In genomic region chr16:70395345-70395901, GRCh38 we compare ENCODE assay signal across 8 cellular contexts. TPM values are rescaled to one million over a fixed set of nuclear protein-coding genes. Genes with fewer than 3 reads are reported as not detected.
DNase-seq lines count a peak whose midpoint lies in the region; ATAC-seq and TF ChIP-seq lines count a peak whose summit lies in the region.

No MANE protein-coding gene starts in this region.

- in situ Hi-C loops in HAP-1 (cut with MboI; ENCODE audit: low sequenced_read_pairs), result loop anchor here (10.0 kb wide), 1 partner anchor 259 kb away; no protein-coding TSS in a partner anchor

- CTCF ChIA-PET in SK-N-SH (lab: Yijun Ruan, JAX), result interaction anchor here (0.9 to 4.1 kb wide), 15 partner anchors 13 to 259 kb away, joined by 3 to 25 read pairs (median 4); partner anchors contain the start of gene FCSK

- H4K20me1 ChIP-seq in SK-N-SH (ENCODE audit: insufficient read depth), result no peaks in the 10 kb centered on the region; the same call in 1 of the 2 replicates

- no peaks in the 10 kb centered on the region for H3K27me3 Mint-ChIP-seq in activated naive CD8-positive, alpha-beta T cell treated with anti-CD3 and anti-CD28 coated beads for 36 hours

- no peak overlapping the region for H3K27ac Mint-ChIP-seq in activated naive CD8-positive, alpha-beta T cell treated with anti-CD3 and anti-CD28 coated beads for 36 hours

- H3K9ac ChIP-seq in SK-N-SH, result no peak overlapping the region

- TF ChIP-seq RAD21 in SK-N-SH (IDR thresholded peaks at IDR 0.05; ENCODE audit: low read length), result peak; percentile 76

- H3F3A ChIP-seq in SK-N-SH (replicated peaks; ENCODE audit: insufficient read depth), result no peaks in the 10 kb centered on the region

- H3K4me2 ChIP-seq in SK-N-SH, result no peak overlapping the region

- POLR2A ChIA-PET in SK-N-SH (lab: Yijun Ruan, JAX), result interaction anchor here (0.7 to 1.6 kb wide), 2 partner anchors 14 to 128 kb away, joined by 4 to 5 read pairs; partner anchors contain the start of gene COG4

- peak; percentile 76 for TF ChIP-seq CTCF in SK-N-SH (IDR thresholded peaks at IDR 0.05)
- TF ChIP-seq CTCF in spleen (IDR thresholded peaks at IDR 0.05 in 8 of 11, conservative IDR thresholded peaks at IDR 0.05 in 3 of 11), result peak; percentile 48 to 88 (median 79)

- no peaks in the 10 kb centered on the region for H3K4me1 ChIP-seq in HAP-1
- peaks cover 0 to 15% of the 10 kb centered on the region in 2 experiments; a peak in 1 of 4 replicates for H3K4me1 ChIP-seq in SK-N-SH (ENCODE audit: control insufficient read depth in 1 of 2, insufficient read depth in 2 of 2, low read depth in 1 of 2, low read length in 1 of 2)
- H3K4me1 ChIP-seq in right cardiac atrium (ENCODE audit: control insufficient read depth, insufficient read depth, low read length), result peaks cover 10% of the 10 kb centered on the region
- H3K4me1 ChIP-seq in spleen, result peaks cover 0 to 32% (median 6%) of the 10 kb centered on the region in 6 donors

- peaks cover 9% of the 10 kb centered on the region; the same call in 1 of the 2 replicates for H3K36me3 ChIP-seq in HAP-1 (replicated peaks)
- peaks cover 15 to 19% of the 10 kb centered on the region in 2 experiments for H3K36me3 ChIP-seq in SK-N-SH (replicated peaks in 1 of 2; ENCODE audit: control insufficient read depth in 1 of 2, insufficient read depth in 2 of 2, low read length in 1 of 2)
- peaks cover 0 to 95% (median 43%) of the 10 kb centered on the region in 6 donors for H3K36me3 ChIP-seq in spleen

- WGBS in SK-N-SH (ENCODE audit: low lambda C conversion rate), result 81% methylated on average over 8 of the region's 8 CpGs
- WGBS in right cardiac atrium, result 64% methylated on average over 8 of the region's 8 CpGs
- WGBS in spleen, 5 donors, result 60 to 80% (median 65%) methylated on average over 6 to 8 of the region's 8 CpGs

- H3K27ac ChIP-seq in SK-N-SH (ENCODE audit: low read depth in 2 of 2, low read length in 1 of 2), result no peak overlapping the region; a peak in 1 of 4 replicates
- H3K27ac ChIP-seq in right cardiac atrium (ENCODE audit: low read length), result no peak overlapping the region
- H3K27ac ChIP-seq in spleen, result peak overlapping the region in 2 of 8 donors; percentile 24 to 51

- H2AFZ ChIP-seq in SK-N-SH (ENCODE audit: low read depth), result no peak overlapping the region

- H3K9me3 ChIP-seq in HAP-1, result no peaks in the 10 kb centered on the region
- H3K9me3 ChIP-seq in SK-N-SH, result no peaks in the 10 kb centered on the region
- no peaks in the 10 kb centered on the region for H3K9me3 ChIP-seq in right cardiac atrium (ENCODE audit: control insufficient read depth, low read length)
- no peaks in the 10 kb centered on the region for H3K9me3 ChIP-seq in spleen

- TF ChIP-seq POLR2A in spleen (IDR thresholded peaks at IDR 0.05), result no peak

- no peaks in the 10 kb centered on the region for H3K36me3 Mint-ChIP-seq in activated naive CD8-positive, alpha-beta T cell treated with anti-CD3 and anti-CD28 coated beads for 36 hours

- H3K9me2 ChIP-seq in SK-N-SH, result no peaks in the 10 kb centered on the region

- ATAC-seq in right cardiac atrium (peak; percentile 49 to 68), HG03469 (IDR thresholded peaks at IDR 0.05; ENCODE audit: unreplicated experiment) (no peak), GM21381 (IDR thresholded peaks at IDR 0.05; ENCODE audit: unreplicated experiment) (no peak)

- no peak overlapping the region for H3K4me3 Mint-ChIP-seq in activated naive CD8-positive, alpha-beta T cell treated with anti-CD3 and anti-CD28 coated beads for 36 hours

- no peak for TF ChIP-seq EP300 in SK-N-SH (IDR thresholded peaks at IDR 0.05; ENCODE audit: borderline replicate concordance in 1 of 2, low read depth in 1 of 2, low read length in 1 of 2)

- H3K4me3 ChIP-seq in HAP-1 (no peak overlapping the region), SK-N-SH (ENCODE audit: low read depth in 2 of 2, low read length in 1 of 2) (peak overlapping the region in 1 of 2 experiments; percentile 29; a peak in 1 of 4 replicates), right cardiac atrium (ENCODE audit: low read length) (no peak overlapping the region), spleen (no peak overlapping the region)

- peaks cover 3% of the 10 kb centered on the region for H3K4me1 Mint-ChIP-seq in activated naive CD8-positive, alpha-beta T cell treated with anti-CD3 and anti-CD28 coated beads for 36 hours

- DNase-seq in COR-L47 (lab: John Stamatoyannopoulos, UW) (peak; percentile 4), HAP-1 (ENCODE audit: low spot score in 2 of 2) (peak; percentile 34 to 85), SK-N-SH (peak; percentile 83), right cardiac atrium (peak; percentile 70 to 86 (median 83)), spleen (peak; percentile 94)
- peak; percentile 71 for DNase-seq in activated naive CD8-positive, alpha-beta T cell treated with anti-CD3 and anti-CD28 coated beads for 36 hours

- peaks cover 5% of the 10 kb centered on the region; the same call in 1 of the 2 replicates for H3K79me2 ChIP-seq in SK-N-SH (ENCODE audit: insufficient read depth)

- H3K9me3 Mint-ChIP-seq in activated naive CD8-positive, alpha-beta T cell treated with anti-CD3 and anti-CD28 coated beads for 36 hours, result no peaks in the 10 kb centered on the region

- intact Hi-C loops in right cardiac atrium (cut with DNase I), result loop anchor here in 2 of 4 donors (10.0 kb wide), 1 partner anchor 79 kb away; no protein-coding TSS in a partner anchor
- intact Hi-C loops in spleen (cut with DNase I; ENCODE audit: low total_unique reads), result no loop called here

- no peaks in the 10 kb centered on the region for H3K27me3 ChIP-seq in HAP-1 (ENCODE audit: low read depth)
- H3K27me3 ChIP-seq in SK-N-SH (ENCODE audit: insufficient read depth), result no peaks in the 10 kb centered on the region
- H3K27me3 ChIP-seq in right cardiac atrium (ENCODE audit: control insufficient read depth, insufficient read depth), result no peaks in the 10 kb centered on the region
- no peaks in the 10 kb centered on the region for H3K27me3 ChIP-seq in spleen (replicated peaks in 1 of 7)

TF ChIP-seq in SK-N-SH, 30 proteins besides CTCF, POLR2A, EP300 and RAD21:
- TF ChIP-seq ELF1 (IDR thresholded peaks at IDR 0.05) (no peak), SMC3 (IDR thresholded peaks at IDR 0.05; ENCODE audit: low read depth, low read length) (peak; percentile 74)

RNA-seq across cellular contexts. Expression of gene ST3GAL2, which starts 43.5 kb away (rescaled TPM):
- polyA plus RNA-seq in SK-N-SH (2012; rRNA removed), result 11.4 and 19.9 TPM in 2 replicates
- polyA plus RNA-seq in SK-N-SH (2012; cell fraction: cytosol; rRNA removed), result 6.6 and 13.1 TPM in 2 replicates
- 13.6 and 16.1 TPM in 2 replicates for polyA plus RNA-seq in SK-N-SH (2012; cell fraction: nucleus; rRNA removed)
- total RNA-seq in activated naive CD8-positive, alpha-beta T cell treated with anti-CD3 and anti-CD28 coated beads for 36 hours, result 10 to 100 TPM; 21.5 to 23.3 TPM
- total RNA-seq in right cardiac atrium, result 10 to 100 TPM; 15.4 to 21.3 (median 19.9) TPM
- 13.3 TPM for polyA plus RNA-seq in right cardiac atrium
- total RNA-seq in spleen, result 10 to 100 TPM; 33.1 to 66.9 (median 48.1) TPM
- 10 to 100 TPM in 1 of 3 donors, 1 to 10 TPM in 2; 5.2 to 16.5 (median 7.2) TPM for polyA plus RNA-seq in spleen

RNA-seq across cellular contexts. Expression of gene DDX19A, which starts 48.7 kb away (rescaled TPM):
- polyA plus RNA-seq in SK-N-SH (2012; rRNA removed) (56.0 and 61.1 TPM in 2 replicates), right cardiac atrium (18.4 TPM), spleen (10 to 100 TPM; 13.3 to 21.1 (median 14.3) TPM)
- 50.2 and 54.3 TPM in 2 replicates for polyA plus RNA-seq in SK-N-SH (2012; cell fraction: cytosol; rRNA removed)
- polyA plus RNA-seq in SK-N-SH (2012; cell fraction: nucleus; rRNA removed), result 50.3 and 61.2 TPM in 2 replicates
- 10 to 100 TPM; 67.4 to 72.1 TPM for total RNA-seq in activated naive CD8-positive, alpha-beta T cell treated with anti-CD3 and anti-CD28 coated beads for 36 hours
- total RNA-seq in right cardiac atrium (10 to 100 TPM; 23.0 to 26.2 (median 24.2) TPM), spleen (10 to 100 TPM; 26.1 to 33.7 (median 29.7) TPM)

RNA-seq across cellular contexts. Expression of gene FCSK, which starts 59.0 kb away (rescaled TPM):
- polyA plus RNA-seq in SK-N-SH (2012; rRNA removed), result 9.7 and 10.4 TPM in 2 replicates
- 2.3 and 3.3 TPM in 2 replicates for polyA plus RNA-seq in SK-N-SH (2012; cell fraction: cytosol; rRNA removed)
- polyA plus RNA-seq in SK-N-SH (2012; cell fraction: nucleus; rRNA removed), result 47.7 and 71.8 TPM in 2 replicates
- 1 to 10 TPM; 8.7 to 9.6 TPM for total RNA-seq in activated naive CD8-positive, alpha-beta T cell treated with anti-CD3 and anti-CD28 coated beads for 36 hours
- 10 to 100 TPM; 10.4 to 12.3 (median 11.7) TPM for total RNA-seq in right cardiac atrium
- 8.3 TPM for polyA plus RNA-seq in right cardiac atrium
- total RNA-seq in spleen, result 10 to 100 TPM; 20.8 to 31.9 (median 27.1) TPM
- 10 to 100 TPM in 2 of 3 donors, 1 to 10 TPM in 1; 8.1 to 18.6 (median 16.7) TPM for polyA plus RNA-seq in spleen

Comparison
In these comparisons a context has a peak if more than half of its experiments do, and no peak if none do; other contexts are left out.
1. DNase-seq: peak in every context shown above with its lines; median percentile 94 in spleen; 83 in SK-N-SH; 83 in right cardiac atrium; 71 in activated naive CD8-positive, alpha-beta T cell treated with anti-CD3 and anti-CD28 coated beads for 36 hours; 60 in HAP-1; 4 in COR-L47.
2. ATAC-seq: peak in right cardiac atrium (2 of 2); none in HG03469 (single experiment) and GM21381 (single experiment).